In the genomic region with DNA sequence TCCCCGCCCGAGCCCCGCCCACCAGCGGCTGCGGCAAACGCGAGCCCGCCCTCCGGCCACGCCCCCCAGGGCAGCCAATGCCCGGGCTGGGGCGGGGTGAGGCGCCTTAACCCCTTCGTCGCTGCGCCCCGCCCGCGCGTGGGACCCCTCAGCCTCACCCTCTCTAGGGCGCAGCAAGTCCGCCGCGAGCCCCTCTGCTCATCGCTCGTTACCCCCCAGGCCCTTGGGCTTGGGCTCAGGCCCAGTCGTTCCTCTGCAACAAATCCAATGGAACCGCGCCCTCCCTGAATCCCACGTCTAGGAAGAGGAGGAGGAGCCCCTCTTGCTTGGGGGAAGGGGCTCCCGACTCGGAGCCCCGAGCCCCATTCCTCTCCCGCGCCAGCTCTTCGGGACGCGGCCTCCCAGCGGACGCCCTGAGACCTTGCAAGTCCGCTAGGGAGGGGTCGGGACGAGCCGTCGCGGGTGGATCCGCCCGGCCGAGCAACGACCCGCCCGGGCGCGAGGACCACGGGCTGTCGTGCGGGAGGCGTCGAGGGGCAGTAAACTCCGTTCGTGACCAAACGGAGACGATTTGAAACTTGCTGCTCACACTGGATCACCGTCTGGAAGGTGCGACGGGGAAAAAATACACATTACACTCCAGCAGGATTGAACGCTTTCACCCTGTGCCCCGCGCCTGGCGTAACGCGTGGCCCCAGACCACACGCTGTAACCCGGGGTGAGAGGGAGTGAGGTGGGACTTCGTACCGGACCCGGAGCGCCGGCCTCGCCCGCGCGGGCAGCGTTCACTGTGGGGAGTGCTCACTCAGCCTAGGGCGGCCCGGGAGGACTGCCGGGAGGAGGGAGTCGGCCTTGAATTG, we compare ENCODE assay signal across 8 cellular contexts. TPM values are rescaled to one million over a fixed set of nuclear protein-coding genes. Genes with fewer than 3 reads are reported as not detected.
DNase-seq lines count a peak whose midpoint lies in the region; ATAC-seq and TF ChIP-seq lines count a peak whose summit lies in the region.

No MANE protein-coding gene starts in this region.

- H3K4me3 ChIP-seq in liver (ENCODE audit: low read depth in 1 of 3, low read length in 3 of 3): peak overlapping the region; percentile 81 to 90 (median 88)

- H3K9me3 ChIP-seq in liver (ENCODE audit: control insufficient read depth in 4 of 4, low read length in 3 of 4): no peaks in the 10 kb centered on the region

- peak; percentile 90 for ATAC-seq in GM19023 (IDR thresholded peaks at IDR 0.05; ENCODE audit: unreplicated experiment)
- peak; percentile 94 for ATAC-seq in HG03280 (IDR thresholded peaks at IDR 0.05; ENCODE audit: unreplicated experiment)

- peaks cover 6 to 24% (median 16%) of the 10 kb centered on the region in 4 donors for H3K4me1 ChIP-seq in liver (ENCODE audit: control insufficient read depth in 4 of 4, insufficient read depth in 4 of 4, low read length in 3 of 4)

- H3K27me3 ChIP-seq in liver (ENCODE audit: control insufficient read depth in 4 of 4, insufficient read depth in 4 of 4, low read length in 3 of 4): no peaks in the 10 kb centered on the region

- no peaks in the 10 kb centered on the region for H3K36me3 ChIP-seq in liver (ENCODE audit: control insufficient read depth in 4 of 4, insufficient read depth in 3 of 4, low read depth in 1 of 4, low read length in 3 of 4)

- no peak for TF ChIP-seq CTCF in liver (IDR thresholded peaks at IDR 0.05; ENCODE audit: low read depth, low read length, missing input control)

- under 1% methylated on average over 88 of the region's 88 CpGs for WGBS in liver

- peak; percentile 98 for DNase-seq in AG08396 (ENCODE audit: low spot score)
- DNase-seq in NCI-H524 (lab: John Stamatoyannopoulos, UW): peak; percentile 71 to 90
- DNase-seq in activated CD4-positive, alpha-beta T cell treated with anti-CD3 and anti-CD28 coated beads, Interleukin-2, amount 50 U/mL, for 4 hours: peak; percentile 89 to 90
- DNase-seq in dermis blood vessel endothelial cell: peak; percentile 85
- peak; percentile 94 for DNase-seq in stimulated activated CD4-positive, alpha-beta T cell treated with anti-CD3 and anti-CD28 coated beads, Interleukin-4, amount 100 ng/mL, for 1 hour

- no peak for TF ChIP-seq RAD21 in liver (IDR thresholded peaks at IDR 0.05)

- peak overlapping the region; percentile 27 to 90 for H3K9ac ChIP-seq in liver (ENCODE audit: low read depth in 1 of 2, low read length in 2 of 2)

- peak overlapping the region; percentile 75 to 83 for H3K27ac ChIP-seq in liver (ENCODE audit: low read depth in 1 of 2, low read length in 2 of 2)

TF ChIP-seq in liver, 16 proteins besides CTCF, POLR2A, EP300 and RAD21:
- TF ChIP-seq ZBTB33 (IDR thresholded peaks at IDR 0.05) (no peak), JUND (IDR thresholded peaks at IDR 0.05) (no peak), GABPA (IDR thresholded peaks at IDR 0.05 in 1 of 2, conservative IDR thresholded peaks at IDR 0.05 in 1 of 2) (no peak), FOXA1 (IDR thresholded peaks at IDR 0.05) (no peak), SP1 (IDR thresholded peaks at IDR 0.05) (peak; percentile 45), EGR1 (IDR thresholded peaks at IDR 0.05; ENCODE audit: low read depth in 2 of 2) (no peak), FOXA2 (IDR thresholded peaks at IDR 0.05) (no peak), TAF1 (conservative IDR thresholded peaks at IDR 0.05) (peak; percentile 44), HNF4G (IDR thresholded peaks at IDR 0.05) (peak; percentile 33), YY1 (IDR thresholded peaks at IDR 0.05) (no peak), MAX (IDR thresholded peaks at IDR 0.05) (no peak), RXRA (IDR thresholded peaks at IDR 0.05) (peak in 1 of 2 donors; percentile 57), ATF3 (IDR thresholded peaks at IDR 0.05) (no peak), NR2F2 (IDR thresholded peaks at IDR 0.05) (no peak), HNF4A (conservative IDR thresholded peaks at IDR 0.05) (peak; percentile 79 to 93)
- TF ChIP-seq, protein P1, sequence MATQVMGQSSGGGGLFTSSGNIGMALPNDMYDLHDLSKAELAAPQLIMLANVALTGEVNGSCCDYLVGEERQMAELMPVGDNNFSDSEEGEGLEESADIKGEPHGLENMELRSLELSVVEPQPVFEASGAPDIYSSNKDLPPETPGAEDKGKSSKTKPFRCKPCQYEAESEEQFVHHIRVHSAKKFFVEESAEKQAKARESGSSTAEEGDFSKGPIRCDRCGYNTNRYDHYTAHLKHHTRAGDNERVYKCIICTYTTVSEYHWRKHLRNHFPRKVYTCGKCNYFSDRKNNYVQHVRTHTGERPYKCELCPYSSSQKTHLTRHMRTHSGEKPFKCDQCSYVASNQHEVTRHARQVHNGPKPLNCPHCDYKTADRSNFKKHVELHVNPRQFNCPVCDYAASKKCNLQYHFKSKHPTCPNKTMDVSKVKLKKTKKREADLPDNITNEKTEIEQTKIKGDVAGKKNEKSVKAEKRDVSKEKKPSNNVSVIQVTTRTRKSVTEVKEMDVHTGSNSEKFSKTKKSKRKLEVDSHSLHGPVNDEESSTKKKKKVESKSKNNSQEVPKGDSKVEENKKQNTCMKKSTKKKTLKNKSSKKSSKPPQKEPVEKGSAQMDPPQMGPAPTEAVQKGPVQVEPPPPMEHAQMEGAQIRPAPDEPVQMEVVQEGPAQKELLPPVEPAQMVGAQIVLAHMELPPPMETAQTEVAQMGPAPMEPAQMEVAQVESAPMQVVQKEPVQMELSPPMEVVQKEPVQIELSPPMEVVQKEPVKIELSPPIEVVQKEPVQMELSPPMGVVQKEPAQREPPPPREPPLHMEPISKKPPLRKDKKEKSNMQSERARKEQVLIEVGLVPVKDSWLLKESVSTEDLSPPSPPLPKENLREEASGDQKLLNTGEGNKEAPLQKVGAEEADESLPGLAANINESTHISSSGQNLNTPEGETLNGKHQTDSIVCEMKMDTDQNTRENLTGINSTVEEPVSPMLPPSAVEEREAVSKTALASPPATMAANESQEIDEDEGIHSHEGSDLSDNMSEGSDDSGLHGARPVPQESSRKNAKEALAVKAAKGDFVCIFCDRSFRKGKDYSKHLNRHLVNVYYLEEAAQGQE (IDR thresholded peaks at IDR 0.05): no peak
TF ChIP-seq in liver: peak in this region for 5.

RNA-seq across cellular contexts. Expression of gene LZTS3, which starts 0.5 kb away (rescaled TPM):
- total RNA-seq in dermis blood vessel endothelial cell: 6.1 and 8.2 TPM in 2 replicates
- 1 to 10 TPM; 3.5 TPM for total RNA-seq in liver
- 1 to 10 TPM; 1.9 to 3.7 TPM for polyA plus RNA-seq in liver

RNA-seq across cellular contexts. Expression of gene FASTKD5, which starts 14.1 kb away (rescaled TPM):
- total RNA-seq in dermis blood vessel endothelial cell (20.4 and 23.7 TPM in 2 replicates), liver (10 to 100 TPM; 11.5 to 19.0 TPM)
- polyA plus RNA-seq in liver: 10 to 100 TPM in 1 of 2 donors, 1 to 10 TPM in 1; 9.3 to 12.0 TPM

RNA-seq across cellular contexts. Expression of gene UBOX5, which starts 14.1 kb away (rescaled TPM):
- total RNA-seq in dermis blood vessel endothelial cell: 2.7 and 3.8 TPM in 2 replicates
- 1 to 10 TPM; 1.6 to 1.9 TPM for total RNA-seq in liver
- polyA plus RNA-seq in liver: 1 to 10 TPM; 1.5 to 2.0 TPM

RNA-seq across cellular contexts. Expression of gene DDRGK1, which starts 30.7 kb away (rescaled TPM):
- total RNA-seq in dermis blood vessel endothelial cell (41.0 and 53.1 TPM in 2 replicates), liver (10 to 100 TPM; 16.8 to 40.0 TPM)
- 10 to 100 TPM; 57.0 to 72.4 TPM for polyA plus RNA-seq in liver

RNA-seq across cellular contexts. Expression of gene ITPA, which starts 35.5 kb away (rescaled TPM):
- total RNA-seq in dermis blood vessel endothelial cell (33.6 and 36.6 TPM in 2 replicates), liver (10 to 100 TPM; 14.4 to 14.9 TPM)
- polyA plus RNA-seq in liver: 10 to 100 TPM; 24.6 to 39.8 TPM

Comparison
In these comparisons a context has a peak if more than half of its experiments do, and no peak if none do; other contexts are left out.
1. Peak in every context shown above with its lines: DNase-seq, ATAC-seq, H3K4me3 ChIP-seq and H3K27ac ChIP-seq.